1 cellular context compared by ENCODE assay signal in genomic region chr1:27994060-27994459, GRCh38.
TF ChIP-seq lines count a peak whose summit lies in the region.

No MANE protein-coding gene starts in this region.

TF ChIP-seq in IMR-90, 13 proteins besides CTCF, POLR2A, EP300 and RAD21:
- no peak for TF ChIP-seq FOS (IDR thresholded peaks at IDR 0.05; ENCODE audit: low read depth, low read length)
- no peak for TF ChIP-seq MAFK (IDR thresholded peaks at IDR 0.05; ENCODE audit: low read depth, low read length)
- TF ChIP-seq NFE2L2 (IDR thresholded peaks at IDR 0.05; ENCODE audit: low read depth, low read length), result no peak
- no peak for TF ChIP-seq SMC3 (IDR thresholded peaks at IDR 0.05; ENCODE audit: low read depth, low read length)
- TF ChIP-seq MAZ (IDR thresholded peaks at IDR 0.05; ENCODE audit: borderline replicate concordance, low read depth, low read length), result no peak
- no peak for TF ChIP-seq ELK1 (IDR thresholded peaks at IDR 0.05; ENCODE audit: borderline replicate concordance, low read depth, low read length)
- no peak for TF ChIP-seq RCOR1 (IDR thresholded peaks at IDR 0.05; ENCODE audit: insufficient replicate concordance, low read length)
- 0 out of 2 replicates have a peak, but pooled peaks have one; percentile 28 for TF ChIP-seq MXI1 (IDR thresholded peaks at IDR 0.05; ENCODE audit: borderline replicate concordance, low read depth, low read length)
